Comparison of ENCODE assay signal across 10 cellular contexts in genomic region chr6:38933426-38933825, GRCh38.
A peak's percentile ranks its signal among the peaks of the same experiment; 100 is the strongest.
DNase-seq lines count a peak whose midpoint lies in the region; ATAC-seq, FAIRE-seq and TF ChIP-seq lines count a peak whose summit lies in the region.
"Had no signal": no experiment of that assay in that cellular context is flagged by ENCODE, and none has a peak within 500 bp of the region (broad histone marks: within the 10 kb centered on the region; RNA-seq: fewer than 3 reads in every experiment).

No MANE protein-coding gene starts in this region.

- no peaks in the 10 kb centered on the region for H3K9me3 ChIP-seq in endothelial cell of umbilical vein (replicated peaks; ENCODE audit: control insufficient read depth, insufficient read depth, low read length)

- no peaks in the 10 kb centered on the region for H3K36me3 ChIP-seq in endothelial cell of umbilical vein (ENCODE audit: control insufficient read depth in 2 of 2, extremely low read depth in 1 of 2, insufficient read depth in 2 of 2, low read length in 2 of 2)

- FAIRE-seq in endothelial cell of umbilical vein (lab: Jason Lieb, UNC) = peak; percentile 64

- TF ChIP-seq CTCF in GM13977 (IDR thresholded peaks at IDR 0.05; ENCODE audit: extremely low read depth, insufficient read depth, missing control alignments) = peak; percentile 13
- peak; percentile 17 to 27 for TF ChIP-seq CTCF in endothelial cell of umbilical vein (IDR thresholded peaks at IDR 0.05; ENCODE audit: extremely low read depth in 1 of 2, insufficient read depth in 1 of 2, low read depth in 1 of 2, low read length in 2 of 2)

- dilution Hi-C loops in endothelial cell of umbilical vein (cut with MboI; ENCODE audit: extremely low pct_ligation_motif_present, low sequenced_read_pairs) = no loop called here

- H3K4me1 ChIP-seq in endothelial cell of umbilical vein (ENCODE audit: control insufficient read depth, extremely low read depth, insufficient read depth, low read length) = no peaks in the 10 kb centered on the region

- in situ Hi-C loops in GM13977 (cut with MboI; ENCODE audit: low pct_unique_long_range_greater_than_20kb, low sequenced_read_pairs, unreplicated experiment) = no loop called here

- no peak overlapping the region for H3K4me3 ChIP-seq in endothelial cell of umbilical vein (replicated peaks in 1 of 3; ENCODE audit: insufficient read depth in 1 of 3, low read depth in 1 of 3, low read length in 3 of 3)

- no peak overlapping the region for H3K27ac ChIP-seq in endothelial cell of umbilical vein (ENCODE audit: insufficient read depth, low read depth, low read length)
- H3K27ac ChIP-seq: HL-60 had no signal

- H2AFZ ChIP-seq in endothelial cell of umbilical vein (ENCODE audit: low read depth, low read length) = no peak overlapping the region

- H3K9me1 ChIP-seq in endothelial cell of umbilical vein (replicated peaks; ENCODE audit: control insufficient read depth, extremely low read depth, insufficient read depth, low read length) = no peaks in the 10 kb centered on the region

- no TSS peak for BruUV-seq in endothelial cell of umbilical vein (replicated peaks; lab: Mats Ljungman, UMichigan)

- H3K9ac ChIP-seq in endothelial cell of umbilical vein (replicated peaks; ENCODE audit: extremely low read depth, insufficient read depth, low read length) = no peak overlapping the region

- H3K79me2 ChIP-seq in endothelial cell of umbilical vein (ENCODE audit: control insufficient read depth, insufficient read depth, low read length) = no peaks in the 10 kb centered on the region

- ATAC-seq in HG02970 (IDR thresholded peaks at IDR 0.05; ENCODE audit: low FRiP score, unreplicated experiment) (no peak), left ventricle myocardium superior (no peak), HG02798 (IDR thresholded peaks at IDR 0.05; ENCODE audit: poor library complexity, unreplicated experiment) (no peak), GM21619 (IDR thresholded peaks at IDR 0.05; ENCODE audit: unreplicated experiment) (no peak)
- ATAC-seq: activated T-cell treated with anti-CD3 and anti-CD28 coated beads, Interleukin-2, amount 50 U/mL, for 72 hours had no signal

- POLR2A ChIA-PET in endothelial cell of umbilical vein (lab: Charles Lee) = no interaction called here

- intact Hi-C loops in endothelial cell of umbilical vein (cut with micrococcal nuclease) = loop anchor here (1.0 kb wide), 2 partner anchors 61 to 138 kb away; no protein-coding TSS in a partner anchor
- intact Hi-C loops in left ventricle myocardium superior (cut with micrococcal nuclease) = no loop called here

- CTCF ChIA-PET in endothelial cell of umbilical vein (lab: Charles Lee) = no interaction called here

- H3K27me3 ChIP-seq in endothelial cell of umbilical vein (ENCODE audit: control insufficient read depth in 2 of 2, insufficient read depth in 2 of 2, low read length in 2 of 2) = peaks cover 8 to 11% of the 10 kb centered on the region in 2 experiments

- no peaks in the 10 kb centered on the region for H4K20me1 ChIP-seq in endothelial cell of umbilical vein (replicated peaks; ENCODE audit: control insufficient read depth, extremely low read depth, insufficient read depth, low read length)

- H3K4me2 ChIP-seq in endothelial cell of umbilical vein (ENCODE audit: insufficient read depth, low read length) = no peak overlapping the region

- no peak for TF ChIP-seq POLR2A in endothelial cell of umbilical vein (IDR thresholded peaks at IDR 0.05; ENCODE audit: low read depth, low read length)

- peak; percentile 29 for DNase-seq in 8988T
- no peak for DNase-seq in GM13977 (ENCODE audit: low spot score)
- DNase-seq in NCI-H82 treated with DMSO at 0.1 percent for 48 hours (lab: John Stamatoyannopoulos, UW; ENCODE audit: unreplicated experiment) = peak; percentile 25
- peak; percentile 76 for DNase-seq in endothelial cell of umbilical vein (ENCODE audit: low read depth, low spot score)
- DNase-seq in left ventricle myocardium superior = no peak
- DNase-seq: activated T-cell treated with anti-CD3 and anti-CD28 coated beads, Interleukin-2, amount 50 U/mL, for 72 hours had no signal

TF ChIP-seq in endothelial cell of umbilical vein, 7 proteins besides CTCF, POLR2A, EP300 and RAD21:
- TF ChIP-seq GATA2 (IDR thresholded peaks at IDR 0.05; ENCODE audit: insufficient read depth, insufficient read length, low read depth, low read length) = no peak
- TF ChIP-seq POLR2AphosphoS5 (IDR thresholded peaks at IDR 0.05; ENCODE audit: insufficient read depth, low read depth, low read length) = no peak
- TF ChIP-seq MYC (IDR thresholded peaks at IDR 0.05; ENCODE audit: low read depth, low read length) = no peak
- no peak for TF ChIP-seq JUN (IDR thresholded peaks at IDR 0.05; ENCODE audit: borderline replicate concordance, insufficient read depth, insufficient read length, low read depth)
- TF ChIP-seq MAX (IDR thresholded peaks at IDR 0.05; ENCODE audit: insufficient read depth, insufficient read length) = no peak
- no peak for TF ChIP-seq EZH2 (IDR thresholded peaks at IDR 0.05; ENCODE audit: borderline replicate concordance, low read depth, low read length, severe bottlenecking)
- TF ChIP-seq FOS (IDR thresholded peaks at IDR 0.05; ENCODE audit: borderline replicate concordance, insufficient read depth, low read length) = no peak
TF ChIP-seq in endothelial cell of umbilical vein: peak in this region for 0.

Comparison
In these comparisons a context has a peak if more than half of its experiments do, and no peak if none do; other contexts are left out.
1. DNase-seq: peak in 8988T (single experiment), NCI-H82 treated with DMSO at 0.1 percent for 48 hours (single experiment) and endothelial cell of umbilical vein (single experiment); none in GM13977 (single experiment) and left ventricle myocardium superior (single experiment).